Comparison of ENCODE assay signal across 1 cellular context in genomic region chr14:49893309-49894213, GRCh38.
TF ChIP-seq lines count a peak whose summit lies in the region.

No MANE protein-coding gene starts in this region.

TF ChIP-seq in HepG2, 621 proteins besides CTCF, POLR2A, EP300 and RAD21 (continued from another document and continues in another):
- TF ChIP-seq ZBTB14 (CRISPR knock-in tag; IDR thresholded peaks at IDR 0.05) (no peak), ZNF317 (CRISPR knock-in tag; IDR thresholded peaks at IDR 0.05) (no peak), FOXO1 (CRISPR knock-in tag; IDR thresholded peaks at IDR 0.05) (no peak), TRIM24 (CRISPR knock-in tag; IDR thresholded peaks at IDR 0.05) (no peak), E2F5 (CRISPR knock-in tag; conservative IDR thresholded peaks at IDR 0.05) (no peak), FUBP1 (CRISPR knock-in tag; IDR thresholded peaks at IDR 0.05; ENCODE audit: borderline replicate concordance) (no peak), RFX1 (IDR thresholded peaks at IDR 0.05) (no peak), ZNF572 (CRISPR knock-in tag; IDR thresholded peaks at IDR 0.05) (no peak), BCLAF1 (IDR thresholded peaks at IDR 0.05) (no peak), SKI (IDR thresholded peaks at IDR 0.05; ENCODE audit: partially characterized antibody) (no peak), NR2F2 (IDR thresholded peaks at IDR 0.05; ENCODE audit: borderline replicate concordance, low read depth) (no peak), ARID5B (CRISPR knock-in tag; IDR thresholded peaks at IDR 0.05) (no peak), NR2F1 (CRISPR knock-in tag; IDR thresholded peaks at IDR 0.05) (no peak), ETV6 (CRISPR knock-in tag; conservative IDR thresholded peaks at IDR 0.05) (no peak; the same call in 1 of the 2 replicates), XRCC5 (optimal IDR thresholded peaks at IDR 0.05; ENCODE audit: low read length) (no peak), ZNF740 (CRISPR knock-in tag; IDR thresholded peaks at IDR 0.05) (no peak), ELF4 (CRISPR knock-in tag; IDR thresholded peaks at IDR 0.05; ENCODE audit: borderline replicate concordance) (no peak), MED13 (CRISPR knock-in tag; IDR thresholded peaks at IDR 0.05) (no peak), KDM5A (IDR thresholded peaks at IDR 0.05; ENCODE audit: borderline replicate concordance, low read length) (0 out of 2 replicates have a peak, but pooled peaks have one; percentile 32), ZNF10 (CRISPR knock-in tag; IDR thresholded peaks at IDR 0.05; ENCODE audit: borderline replicate concordance, low read depth) (no peak), NFYC (CRISPR knock-in tag; IDR thresholded peaks at IDR 0.05) (no peak), ZNF24 (IDR thresholded peaks at IDR 0.05) (no peak), SOX13 (IDR thresholded peaks at IDR 0.05) (no peak), SOX13 (CRISPR knock-in tag; conservative IDR thresholded peaks at IDR 0.05 in 1 of 2, IDR thresholded peaks at IDR 0.05 in 1 of 2) (no peak), IKZF4 (CRISPR knock-in tag; IDR thresholded peaks at IDR 0.05; ENCODE audit: borderline replicate concordance, low read depth, not compliant biosample characterization) (peak; percentile 12), ZNF878 (CRISPR knock-in tag; IDR thresholded peaks at IDR 0.05) (no peak), MYPOP (CRISPR knock-in tag; IDR thresholded peaks at IDR 0.05) (no peak), ZKSCAN5 (CRISPR knock-in tag; IDR thresholded peaks at IDR 0.05) (no peak), SMARCE1 (IDR thresholded peaks at IDR 0.05; ENCODE audit: borderline replicate concordance) (no peak), BCL3 (CRISPR knock-in tag; IDR thresholded peaks at IDR 0.05) (no peak), MIER2 (CRISPR knock-in tag; IDR thresholded peaks at IDR 0.05) (no peak), KLF13 (CRISPR knock-in tag; IDR thresholded peaks at IDR 0.05) (no peak)
- TF ChIP-seq, protein P1, sequence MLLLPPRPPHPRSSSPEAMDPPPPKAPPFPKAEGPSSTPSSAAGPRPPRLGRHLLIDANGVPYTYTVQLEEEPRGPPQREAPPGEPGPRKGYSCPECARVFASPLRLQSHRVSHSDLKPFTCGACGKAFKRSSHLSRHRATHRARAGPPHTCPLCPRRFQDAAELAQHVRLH (CRISPR knock-in tag; IDR thresholded peaks at IDR 0.05; ENCODE audit: borderline replicate concordance, low read depth), result no peak
- TF ChIP-seq, protein P2, sequence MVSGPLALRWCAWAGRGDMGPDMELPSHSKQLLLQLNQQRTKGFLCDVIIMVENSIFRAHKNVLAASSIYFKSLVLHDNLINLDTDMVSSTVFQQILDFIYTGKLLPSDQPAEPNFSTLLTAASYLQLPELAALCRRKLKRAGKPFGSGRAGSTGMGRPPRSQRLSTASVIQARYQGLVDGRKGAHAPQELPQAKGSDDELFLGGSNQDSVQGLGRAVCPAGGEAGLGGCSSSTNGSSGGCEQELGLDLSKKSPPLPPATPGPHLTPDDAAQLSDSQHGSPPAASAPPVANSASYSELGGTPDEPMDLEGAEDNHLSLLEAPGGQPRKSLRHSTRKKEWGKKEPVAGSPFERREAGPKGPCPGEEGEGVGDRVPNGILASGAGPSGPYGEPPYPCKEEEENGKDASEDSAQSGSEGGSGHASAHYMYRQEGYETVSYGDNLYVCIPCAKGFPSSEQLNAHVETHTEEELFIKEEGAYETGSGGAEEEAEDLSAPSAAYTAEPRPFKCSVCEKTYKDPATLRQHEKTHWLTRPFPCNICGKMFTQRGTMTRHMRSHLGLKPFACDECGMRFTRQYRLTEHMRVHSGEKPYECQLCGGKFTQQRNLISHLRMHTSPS (CRISPR knock-in tag; IDR thresholded peaks at IDR 0.05; ENCODE audit: low read depth), result no peak
- TF ChIP-seq, protein P3, sequence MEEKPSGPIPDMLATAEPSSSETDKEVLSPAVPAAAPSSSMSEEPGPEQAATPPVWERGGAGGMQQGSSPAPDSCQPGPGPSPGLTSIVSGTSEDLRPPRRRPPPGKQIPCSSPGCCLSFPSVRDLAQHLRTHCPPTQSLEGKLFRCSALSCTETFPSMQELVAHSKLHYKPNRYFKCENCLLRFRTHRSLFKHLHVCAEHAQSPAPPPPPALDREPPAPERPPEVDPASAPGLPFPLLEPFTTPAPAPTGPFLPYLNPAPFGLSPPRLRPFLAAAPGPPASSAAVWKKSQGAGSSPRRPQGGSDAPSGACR (CRISPR knock-in tag; IDR thresholded peaks at IDR 0.05), result peak; percentile 43; the same call in 1 of the 2 replicates
- TF ChIP-seq, protein P4, sequence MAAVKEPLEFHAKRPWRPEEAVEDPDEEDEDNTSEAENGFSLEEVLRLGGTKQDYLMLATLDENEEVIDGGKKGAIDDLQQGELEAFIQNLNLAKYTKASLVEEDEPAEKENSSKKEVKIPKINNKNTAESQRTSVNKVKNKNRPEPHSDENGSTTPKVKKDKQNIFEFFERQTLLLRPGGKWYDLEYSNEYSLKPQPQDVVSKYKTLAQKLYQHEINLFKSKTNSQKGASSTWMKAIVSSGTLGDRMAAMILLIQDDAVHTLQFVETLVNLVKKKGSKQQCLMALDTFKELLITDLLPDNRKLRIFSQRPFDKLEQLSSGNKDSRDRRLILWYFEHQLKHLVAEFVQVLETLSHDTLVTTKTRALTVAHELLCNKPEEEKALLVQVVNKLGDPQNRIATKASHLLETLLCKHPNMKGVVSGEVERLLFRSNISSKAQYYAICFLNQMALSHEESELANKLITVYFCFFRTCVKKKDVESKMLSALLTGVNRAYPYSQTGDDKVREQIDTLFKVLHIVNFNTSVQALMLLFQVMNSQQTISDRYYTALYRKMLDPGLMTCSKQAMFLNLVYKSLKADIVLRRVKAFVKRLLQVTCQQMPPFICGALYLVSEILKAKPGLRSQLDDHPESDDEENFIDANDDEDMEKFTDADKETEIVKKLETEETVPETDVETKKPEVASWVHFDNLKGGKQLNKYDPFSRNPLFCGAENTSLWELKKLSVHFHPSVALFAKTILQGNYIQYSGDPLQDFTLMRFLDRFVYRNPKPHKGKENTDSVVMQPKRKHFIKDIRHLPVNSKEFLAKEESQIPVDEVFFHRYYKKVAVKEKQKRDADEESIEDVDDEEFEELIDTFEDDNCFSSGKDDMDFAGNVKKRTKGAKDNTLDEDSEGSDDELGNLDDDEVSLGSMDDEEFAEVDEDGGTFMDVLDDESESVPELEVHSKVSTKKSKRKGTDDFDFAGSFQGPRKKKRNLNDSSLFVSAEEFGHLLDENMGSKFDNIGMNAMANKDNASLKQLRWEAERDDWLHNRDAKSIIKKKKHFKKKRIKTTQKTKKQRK (IDR thresholded peaks at IDR 0.05; ENCODE audit: low read length), result no peak
- TF ChIP-seq, protein P5, sequence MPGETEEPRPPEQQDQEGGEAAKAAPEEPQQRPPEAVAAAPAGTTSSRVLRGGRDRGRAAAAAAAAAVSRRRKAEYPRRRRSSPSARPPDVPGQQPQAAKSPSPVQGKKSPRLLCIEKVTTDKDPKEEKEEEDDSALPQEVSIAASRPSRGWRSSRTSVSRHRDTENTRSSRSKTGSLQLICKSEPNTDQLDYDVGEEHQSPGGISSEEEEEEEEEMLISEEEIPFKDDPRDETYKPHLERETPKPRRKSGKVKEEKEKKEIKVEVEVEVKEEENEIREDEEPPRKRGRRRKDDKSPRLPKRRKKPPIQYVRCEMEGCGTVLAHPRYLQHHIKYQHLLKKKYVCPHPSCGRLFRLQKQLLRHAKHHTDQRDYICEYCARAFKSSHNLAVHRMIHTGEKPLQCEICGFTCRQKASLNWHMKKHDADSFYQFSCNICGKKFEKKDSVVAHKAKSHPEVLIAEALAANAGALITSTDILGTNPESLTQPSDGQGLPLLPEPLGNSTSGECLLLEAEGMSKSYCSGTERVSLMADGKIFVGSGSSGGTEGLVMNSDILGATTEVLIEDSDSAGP (CRISPR knock-in tag; IDR thresholded peaks at IDR 0.05; ENCODE audit: borderline replicate concordance), result no peak
